ENCODE assay signal across 1 cellular context in genomic region chr5:103993028-103993427, GRCh38.
TF ChIP-seq lines count a peak whose summit lies in the region.

No MANE protein-coding gene starts in this region.

TF ChIP-seq in WTC11, 78 proteins besides CTCF, POLR2A, EP300 and RAD21 (continued from another document):
- TF ChIP-seq CDX4 (CRISPR knock-in tag; IDR thresholded peaks at IDR 0.05; ENCODE audit: borderline replicate concordance), result no peak
- TF ChIP-seq NR1H2 (CRISPR knock-in tag; IDR thresholded peaks at IDR 0.05), result no peak
- no peak for TF ChIP-seq ESRRA (CRISPR knock-in tag; IDR thresholded peaks at IDR 0.05; ENCODE audit: borderline replicate concordance)
- no peak for TF ChIP-seq NR2C2 (CRISPR knock-in tag; IDR thresholded peaks at IDR 0.05)
- no peak for TF ChIP-seq SMAD3 (CRISPR knock-in tag; IDR thresholded peaks at IDR 0.05; ENCODE audit: borderline replicate concordance)
- no peak for TF ChIP-seq TEAD1 (CRISPR knock-in tag; IDR thresholded peaks at IDR 0.05)
- no peak for TF ChIP-seq ZNF219 (CRISPR knock-in tag; IDR thresholded peaks at IDR 0.05; ENCODE audit: borderline replicate concordance)
- no peak for TF ChIP-seq FOXK1 (CRISPR knock-in tag; IDR thresholded peaks at IDR 0.05)
- no peak for TF ChIP-seq TP53 (CRISPR knock-in tag; IDR thresholded peaks at IDR 0.05)
- TF ChIP-seq KAT7 (CRISPR knock-in tag; IDR thresholded peaks at IDR 0.05; ENCODE audit: borderline replicate concordance), result no peak
- TF ChIP-seq HMGXB4 (CRISPR knock-in tag; IDR thresholded peaks at IDR 0.05), result no peak
